In the genomic region with DNA sequence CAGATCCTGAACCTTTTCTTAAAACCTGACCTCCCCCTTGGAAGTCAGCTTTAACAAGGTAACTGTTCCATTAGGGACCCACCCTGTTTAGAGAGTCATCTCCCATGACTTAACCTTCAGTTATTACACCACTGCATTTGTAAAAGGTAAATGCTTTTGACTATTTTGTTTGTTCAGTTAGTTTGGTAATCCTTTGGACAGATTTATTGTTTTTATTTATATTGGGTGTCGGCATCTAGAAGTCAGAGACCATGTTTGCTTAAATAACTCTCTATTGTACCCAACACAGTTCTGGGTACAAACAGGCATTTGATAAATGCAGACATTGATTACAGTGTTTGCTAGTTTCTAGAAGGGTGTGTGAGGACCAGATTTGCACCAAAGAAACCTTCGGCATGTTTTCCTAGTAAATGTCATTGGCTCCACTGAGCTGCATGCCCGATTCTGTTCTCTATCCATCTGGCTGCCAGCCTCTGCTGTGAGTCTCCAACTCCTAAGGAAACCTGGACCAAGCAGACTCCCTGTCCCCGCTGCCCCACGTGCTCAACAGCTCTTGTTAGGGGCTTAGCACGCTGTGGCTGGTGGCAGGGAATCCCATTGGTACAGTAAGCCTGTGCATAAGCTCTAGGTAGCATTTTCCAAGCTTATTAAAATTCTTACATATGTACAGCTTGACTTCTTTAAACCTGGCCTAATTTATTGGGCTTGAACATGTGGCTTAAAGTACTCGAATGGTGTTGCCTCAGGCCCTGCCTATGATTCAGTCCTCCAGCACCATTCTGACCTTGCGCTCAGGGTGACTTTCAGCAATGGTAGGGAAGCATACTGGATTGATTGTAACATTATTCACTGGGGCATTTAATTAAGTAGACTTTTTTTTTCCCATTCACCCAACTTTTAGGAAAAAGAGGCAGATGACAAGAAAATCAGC, we compare ENCODE assay signal across 1 cellular context.
TF ChIP-seq lines count a peak whose summit lies in the region.

No MANE protein-coding gene starts in this region.

TF ChIP-seq in HepG2, 621 proteins besides CTCF, POLR2A, EP300 and RAD21:
- TF ChIP-seq FOXM1 (CRISPR knock-in tag; IDR thresholded peaks at IDR 0.05): no peak
- TF ChIP-seq ZNF713 (CRISPR knock-in tag; IDR thresholded peaks at IDR 0.05): no peak
- no peak for TF ChIP-seq ZNF652 (CRISPR knock-in tag; IDR thresholded peaks at IDR 0.05; ENCODE audit: borderline replicate concordance, low read depth)
- TF ChIP-seq FIP1L1 (IDR thresholded peaks at IDR 0.05; ENCODE audit: borderline replicate concordance, insufficient read depth, low read depth, low read length): no peak
- no peak for TF ChIP-seq HOXA7 (CRISPR knock-in tag; IDR thresholded peaks at IDR 0.05)
- 0 out of 2 replicates have a peak, but pooled peaks have one; percentile 32 for TF ChIP-seq MLLT10 (CRISPR knock-in tag; IDR thresholded peaks at IDR 0.05)
- no peak for TF ChIP-seq ZFP36L1 (CRISPR knock-in tag; IDR thresholded peaks at IDR 0.05)
